8 cellular contexts compared by ENCODE assay signal in genomic region chr19:12806242-12807131, GRCh38. TPM values are rescaled to one million over a fixed set of nuclear protein-coding genes. Genes with fewer than 3 reads are reported as not detected.
A peak's percentile ranks its signal among the peaks of the same experiment; 100 is the strongest.
DNase-seq lines count a peak whose midpoint lies in the region; ATAC-seq, FAIRE-seq and TF ChIP-seq lines count a peak whose summit lies in the region.

Gene RNASEH2A, plus strand, starts transcription at chr19:12806584. Its CDS starts 90 bp downstream, at chr19:12806674.

- dilution Hi-C loops in keratinocyte (cut with MboI; ENCODE audit: extremely low pct_ligation_motif_present, low sequenced_read_pairs), result no loop called here

- peak within 1 kb of the TSS; percentile 98 for H3K4me2 ChIP-seq in keratinocyte (ENCODE audit: control insufficient read depth, extremely low read depth, insufficient read depth, low read depth, low read length)

- H3K9me3 ChIP-seq in keratinocyte (ENCODE audit: control insufficient read depth, low read depth, low read length), result no peaks in the 10 kb centered on the region

- H2AFZ ChIP-seq in keratinocyte (ENCODE audit: control insufficient read depth, low read length), result peak within 1 kb of the TSS; percentile 98

- peak; percentile 81 for DNase-seq in SIG-M5 treated with dmso at 0.1 percent for 504 hours (lab: John Stamatoyannopoulos, UW; ENCODE audit: unreplicated experiment)
- DNase-seq in SIG-M5 (lab: John Stamatoyannopoulos, UW), result no peak
- peak; percentile 63 for DNase-seq in NCI-H2227 treated with DMSO at 0.1 percent for 48 hours (lab: John Stamatoyannopoulos, UW)
- peak; percentile 71 to 83 (median 78) for DNase-seq in activated CD4-positive, CD25-positive, alpha-beta regulatory T cell (lab: John Stamatoyannopoulos, UW)
- peak; percentile 91 for DNase-seq in cerebellar cortex (ENCODE audit: low spot score)
- DNase-seq in keratinocyte (ENCODE audit: low read depth, low spot score), result no peak
- DNase-seq in stimulated activated CD4-positive, alpha-beta T cell treated with anti-CD3 and anti-CD28 coated beads, Interleukin-12 subunit alpha, Interleukin-12 subunit beta, amount 100 ng/mL, for 48 hours (ENCODE audit: low read depth in 2 of 3, low spot score in 1 of 3), result peak; percentile 77 to 87 (median 78)

- H3K9me1 ChIP-seq in keratinocyte (ENCODE audit: control insufficient read depth, extremely low read depth, insufficient read depth, low read length), result no peaks in the 10 kb centered on the region

- H3K79me2 ChIP-seq in keratinocyte (ENCODE audit: control insufficient read depth, insufficient read depth, low read length), result peaks cover 8% of the 10 kb centered on the region

- H4K20me1 ChIP-seq in keratinocyte (ENCODE audit: control insufficient read depth, extremely low read depth, insufficient read depth, low read length), result no peaks in the 10 kb centered on the region

- FAIRE-seq in keratinocyte (lab: Jason Lieb, UNC), result peak; percentile 36

- peak; percentile 66 for ATAC-seq in HG03103 (IDR thresholded peaks at IDR 0.05; ENCODE audit: low read depth, unreplicated experiment)

- H3K4me3 ChIP-seq in keratinocyte (ENCODE audit: control insufficient read depth in 2 of 3, extremely low read depth in 1 of 3, insufficient read depth in 2 of 3, low read depth in 1 of 3, low read length in 3 of 3), result peak within 1 kb of the TSS; percentile 81 to 90 (median 87)

- H3K27ac ChIP-seq in keratinocyte (ENCODE audit: control insufficient read depth, insufficient read depth, low read length), result peak within 1 kb of the TSS; percentile 48

- no peaks in the 10 kb centered on the region for H3K27me3 ChIP-seq in keratinocyte (ENCODE audit: control insufficient read depth, extremely low read depth, insufficient read depth, low read length)

- TF ChIP-seq CTCF in keratinocyte (optimal IDR thresholded peaks at IDR 0.05 in 1 of 3, IDR thresholded peaks at IDR 0.05 in 1 of 3, conservative IDR thresholded peaks at IDR 0.05 in 1 of 3; ENCODE audit: extremely low read depth in 1 of 3, insufficient read depth in 2 of 3, low read length in 3 of 3), result peak in 1 of 3 experiments; percentile 2

- H3K4me1 ChIP-seq in keratinocyte (ENCODE audit: control insufficient read depth, extremely low read depth, insufficient read depth, low read length), result peaks cover 21% of the 10 kb centered on the region

- peak within 1 kb of the TSS; percentile 81 for H3K9ac ChIP-seq in keratinocyte (ENCODE audit: control insufficient read depth, extremely low read depth, insufficient read depth, low read length)

- H3K36me3 ChIP-seq in keratinocyte (ENCODE audit: control insufficient read depth in 2 of 2, extremely low read depth in 1 of 2, insufficient read depth in 2 of 2, low read length in 2 of 2), result peaks cover 0 to 3% of the 10 kb centered on the region in 2 experiments

RNA-seq across cellular contexts. Expression of gene RNASEH2A, which starts in this region (rescaled TPM):
- polyA plus RNA-seq in keratinocyte, result 12.7 to 32.5 TPM (median 19.7 TPM) in 3 replicates
- polyA plus RNA-seq in keratinocyte (2011; ENCODE audit: low read depth), result 7.9 TPM
- 6.9 and 11.9 TPM in 2 replicates for polyA plus RNA-seq in keratinocyte (2011; cell fraction: cytosol; rRNA removed)
- 9.2 and 9.7 TPM in 2 replicates for polyA plus RNA-seq in keratinocyte (2011; cell fraction: nucleus; rRNA removed)
- 5.0 and 21.3 TPM in 2 replicates for polyA plus RNA-seq in keratinocyte (2012; ENCODE audit: low replicate concordance)
- 12.2 to 23.4 TPM (median 19.4 TPM) in 3 replicates for polyA minus RNA-seq in keratinocyte
- 43.7 TPM for polyA minus RNA-seq in keratinocyte (2011; cell fraction: cytosol; rRNA and poly(A)+ RNA removed)
- polyA minus RNA-seq in keratinocyte (2011; cell fraction: nucleus; rRNA and poly(A)+ RNA removed), result 3.6 and 5.5 TPM in 2 replicates

Comparison
In these comparisons a context has a peak if more than half of its experiments do, and no peak if none do; other contexts are left out.
1. DNase-seq: peak in SIG-M5 treated with dmso at 0.1 percent for 504 hours (single experiment), NCI-H2227 treated with DMSO at 0.1 percent for 48 hours (single experiment), activated CD4-positive, CD25-positive, alpha-beta regulatory T cell (4 of 4), cerebellar cortex (single experiment) and stimulated activated CD4-positive, alpha-beta T cell treated with anti-CD3 and anti-CD28 coated beads, Interleukin-12 subunit alpha, Interleukin-12 subunit beta, amount 100 ng/mL, for 48 hours (3 of 3); none in SIG-M5 (single experiment) and keratinocyte (single experiment).